19 cellular contexts compared by ENCODE assay signal in the genomic region with DNA sequence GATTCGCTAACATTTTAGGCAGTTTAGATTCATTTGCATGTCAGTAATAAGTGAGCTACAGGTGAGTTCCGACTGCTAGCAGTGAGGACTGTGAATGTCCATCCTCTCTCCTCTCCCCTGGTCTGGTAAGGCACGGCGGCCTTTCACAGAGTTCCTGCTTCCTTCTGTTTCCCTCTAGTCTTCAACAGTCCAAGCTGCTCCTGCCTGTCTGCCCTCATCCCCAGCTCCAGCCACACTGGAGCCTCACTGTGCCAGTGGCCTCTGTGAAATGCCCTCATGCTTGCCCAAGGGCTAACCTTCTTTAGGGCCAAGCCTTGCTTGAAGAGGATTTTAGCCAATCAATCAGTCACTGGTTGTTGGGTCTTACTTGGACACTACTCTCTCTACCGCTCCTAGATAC.
DNase-seq lines count a peak whose midpoint lies in the region; ATAC-seq and TF ChIP-seq lines count a peak whose summit lies in the region.
"Had no signal": no experiment of that assay in that cellular context is flagged by ENCODE, and none has a peak within 500 bp of the region (broad histone marks: within the 10 kb centered on the region; RNA-seq: fewer than 3 reads in every experiment).

No MANE protein-coding gene starts in this region.

- H2BK5ac ChIP-seq in IMR-90 (ENCODE audit: low read depth, low read length, poor library complexity, severe bottlenecking) = no peak overlapping the region

- peak overlapping the region; percentile 39; the same call in 1 of the 2 replicates for H2AK5ac ChIP-seq in IMR-90 (ENCODE audit: low read depth, low read length)

- H3K27ac ChIP-seq in IMR-90 (ENCODE audit: insufficient read depth, low read length) = no peak overlapping the region
- H3K27ac ChIP-seq: adrenal gland, cardiac muscle cell, RWPE1, upper lobe of left lung had no signal

- POLR2A ChIA-PET in IMR-90 (lab: Charles Lee; ENCODE audit: unreplicated experiment) = no interaction called here

- H3K4me3 ChIP-seq in IMR-90 (ENCODE audit: insufficient read depth, low read depth, low read length) = no peak overlapping the region
- H3K4me3 ChIP-seq: A549, adrenal gland, cardiac muscle cell, stomach, upper lobe of left lung had no signal

- H3K4me1 Mint-ChIP-seq in activated CD4-positive, alpha-beta T cell treated with anti-CD3 and anti-CD28 coated beads, Interleukin-2, amount 10 ng/mL, durations not matched to agents 24 days and 14 days = peaks cover 85% of the 10 kb centered on the region
- peaks cover 85% of the 10 kb centered on the region for H3K4me1 Mint-ChIP-seq in activated T-helper 2 cell treated with anti-CD3 and anti-CD28 coated beads, Interferon-gamma antibody, Interleukin-2, Interleukin-4, amounts not matched to agents 10 μg/mL and 5 μg/mL and 100 μg/mL, durations not matched to agents 14 hours and 24 hours and 36 hours (ENCODE audit: low read depth)
- H3K4me1 Mint-ChIP-seq in natural killer cell (peaks cover 66 to 67% of the 10 kb centered on the region in 2 donors), glutamatergic neuron (ENCODE audit: low read depth, unreplicated experiment) (peaks cover 16% of the 10 kb centered on the region)

- H3K27ac Mint-ChIP-seq in activated CD4-positive, alpha-beta T cell treated with anti-CD3 and anti-CD28 coated beads, Interleukin-2, amount 10 ng/mL, durations not matched to agents 24 days and 14 days = peak overlapping the region; percentile 97
- peak overlapping the region; percentile 96 for H3K27ac Mint-ChIP-seq in activated T-helper 2 cell treated with anti-CD3 and anti-CD28 coated beads, Interferon-gamma antibody, Interleukin-2, Interleukin-4, amounts not matched to agents 10 μg/mL and 5 μg/mL and 100 μg/mL, durations not matched to agents 14 hours and 24 hours and 36 hours
- H3K27ac Mint-ChIP-seq in natural killer cell (peak overlapping the region; percentile 88 to 89), glutamatergic neuron (ENCODE audit: unreplicated experiment) (no peak overlapping the region)

- ATAC-seq in IMR-90 (ENCODE audit: low read depth) (no peak), natural killer cell (no peak)
- ATAC-seq: A549, HepG2, right cardiac atrium had no signal

- H3K4me3 Mint-ChIP-seq in activated CD4-positive, alpha-beta T cell treated with anti-CD3 and anti-CD28 coated beads, Interleukin-2, amount 10 ng/mL, durations not matched to agents 24 days and 14 days = peak overlapping the region; percentile 81
- H3K4me3 Mint-ChIP-seq in activated T-helper 2 cell treated with anti-CD3 and anti-CD28 coated beads, Interferon-gamma antibody, Interleukin-2, Interleukin-4, amounts not matched to agents 10 μg/mL and 5 μg/mL and 100 μg/mL, durations not matched to agents 14 hours and 24 hours and 36 hours (ENCODE audit: low read depth) = peak overlapping the region; percentile 22
- H3K4me3 Mint-ChIP-seq in natural killer cell (peak overlapping the region; percentile 1), glutamatergic neuron (ENCODE audit: unreplicated experiment) (no peak overlapping the region)

- DNase-seq in activated CD4-positive, alpha-beta T cell treated with anti-CD3 and anti-CD28 coated beads, Interleukin-2, amount 10 ng/mL, durations not matched to agents 24 days and 14 days = peak; percentile 64
- no peak for DNase-seq in activated CD4-positive, alpha-beta T cell treated with anti-CD3 and anti-CD28 coated beads for 4 hours
- no peak for DNase-seq in IMR-90
- no peak for DNase-seq in activated T-helper 2 cell treated with anti-CD3 and anti-CD28 coated beads, Interferon-gamma antibody, Interleukin-2, Interleukin-4, amounts not matched to agents 10 μg/mL and 5 μg/mL and 100 μg/mL, durations not matched to agents 14 hours and 24 hours and 36 hours (ENCODE audit: low spot score)
- no peak for DNase-seq in natural killer cell
- no peak for DNase-seq in AG08396 (ENCODE audit: low spot score)
- no peak for DNase-seq in DMS153 (lab: John Stamatoyannopoulos, UW)
- no peak for DNase-seq in glutamatergic neuron
- DNase-seq: adrenal gland; effector CD4-positive, alpha-beta T cell; NCI-H1694 treated with DMSO at 0.1 percent for 48 hours; NCI-H345; right cardiac atrium; stomach; upper lobe of left lung had no signal

- H4K8ac ChIP-seq in IMR-90 (ENCODE audit: low read depth in 2 of 2, low read length in 2 of 2) = no peak overlapping the region

- H3K4me2 ChIP-seq in IMR-90 (ENCODE audit: low read depth, low read length) = no peak overlapping the region
- H3K4me2 ChIP-seq: A549 had no signal

- in situ Hi-C loops in IMR-90 (cut with MboI; ENCODE audit: low sequenced_read_pairs) = loop anchor here (10.0 kb wide), 1 partner anchor 141 kb away; a partner anchor contains a TSS

- no peak overlapping the region for H2AFZ ChIP-seq in IMR-90 (replicated peaks; ENCODE audit: low read length, poor library complexity)

- TF ChIP-seq CTCF in IMR-90 (conservative IDR thresholded peaks at IDR 0.05; ENCODE audit: low read depth, low read length) (no peak), natural killer cell (IDR thresholded peaks at IDR 0.05) (no peak), glutamatergic neuron (IDR thresholded peaks at IDR 0.05; ENCODE audit: partially characterized antibody, unreplicated experiment) (no peak)

- intact Hi-C loops in activated CD4-positive, alpha-beta T cell treated with anti-CD3 and anti-CD28 coated beads, Interleukin-2, amount 10 ng/mL, durations not matched to agents 24 days and 14 days (cut with micrococcal nuclease) = loop anchor here (5.0 to 10.0 kb wide), 2 partner anchors 291 to 359 kb away; a partner anchor contains a TSS
- intact Hi-C loops in IMR-90 (cut with micrococcal nuclease) (loop anchor here (5.0 kb wide), 1 partner anchor 194 kb away; no protein-coding TSS in a partner anchor), natural killer cell (cut with micrococcal nuclease) (loop anchor here (5.0 kb wide), 3 partner anchors 74 to 194 kb away; no protein-coding TSS in a partner anchor)
- intact Hi-C loops in activated T-helper 2 cell treated with anti-CD3 and anti-CD28 coated beads, Interferon-gamma antibody, Interleukin-2, Interleukin-4, amounts not matched to agents 10 μg/mL and 5 μg/mL and 100 μg/mL, durations not matched to agents 14 hours and 24 hours and 36 hours (cut with micrococcal nuclease) = loop anchor here (5.0 to 10.0 kb wide), 2 partner anchors 359 to 439 kb away; no protein-coding TSS in a partner anchor

- dilution Hi-C loops in IMR-90 (cut with HindIII; ENCODE audit: low sequenced_read_pairs, unreplicated experiment) = no loop called here

- H4K91ac ChIP-seq in IMR-90 (ENCODE audit: insufficient read depth, low read depth, low read length) = no peak overlapping the region

- no peak overlapping the region for H2BK20ac ChIP-seq in IMR-90 (ENCODE audit: low read depth, low read length)

- H3K36me3 ChIP-seq in IMR-90 (ENCODE audit: control insufficient read depth, insufficient read depth, low read length) = no peaks in the 10 kb centered on the region
- H3K36me3 ChIP-seq: adrenal gland, cardiac muscle cell had no signal

- no peak overlapping the region for H3K9ac ChIP-seq in IMR-90 (ENCODE audit: low read depth, low read length)

- H4K20me1 ChIP-seq in IMR-90 (ENCODE audit: insufficient read depth, low read length) = no peaks in the 10 kb centered on the region

- no peaks in the 10 kb centered on the region for H3K27me3 Mint-ChIP-seq in activated CD4-positive, alpha-beta T cell treated with anti-CD3 and anti-CD28 coated beads, Interleukin-2, amount 10 ng/mL, durations not matched to agents 24 days and 14 days
- H3K27me3 Mint-ChIP-seq in activated T-helper 2 cell treated with anti-CD3 and anti-CD28 coated beads, Interferon-gamma antibody, Interleukin-2, Interleukin-4, amounts not matched to agents 10 μg/mL and 5 μg/mL and 100 μg/mL, durations not matched to agents 14 hours and 24 hours and 36 hours (ENCODE audit: low read depth) = no peaks in the 10 kb centered on the region
- H3K27me3 Mint-ChIP-seq in natural killer cell (ENCODE audit: low read depth in 2 of 2) (no peaks in the 10 kb centered on the region), glutamatergic neuron (ENCODE audit: unreplicated experiment) (peaks cover 2% of the 10 kb centered on the region)

- H3K36me3 Mint-ChIP-seq in activated CD4-positive, alpha-beta T cell treated with anti-CD3 and anti-CD28 coated beads, Interleukin-2, amount 10 ng/mL, durations not matched to agents 24 days and 14 days (ENCODE audit: low read depth) = peaks cover 49% of the 10 kb centered on the region
- peaks cover 76% of the 10 kb centered on the region for H3K36me3 Mint-ChIP-seq in activated T-helper 2 cell treated with anti-CD3 and anti-CD28 coated beads, Interferon-gamma antibody, Interleukin-2, Interleukin-4, amounts not matched to agents 10 μg/mL and 5 μg/mL and 100 μg/mL, durations not matched to agents 14 hours and 24 hours and 36 hours (ENCODE audit: low read depth)
- peaks cover 8% of the 10 kb centered on the region for H3K36me3 Mint-ChIP-seq in natural killer cell
- no peaks in the 10 kb centered on the region for H3K36me3 Mint-ChIP-seq in glutamatergic neuron (ENCODE audit: unreplicated experiment)

- H3K14ac ChIP-seq in IMR-90 (replicated peaks; ENCODE audit: low read depth, low read length) = no peak overlapping the region

- no peaks in the 10 kb centered on the region for H3K79me1 ChIP-seq in IMR-90 (ENCODE audit: low read depth in 1 of 2, low read length in 2 of 2)

- H3K56ac ChIP-seq in IMR-90 (ENCODE audit: extremely low read depth, insufficient read depth, low read length) = no peak overlapping the region

- no peak overlapping the region for H3K23ac ChIP-seq in IMR-90 (ENCODE audit: low read depth, low read length)

- H3K9me1 ChIP-seq in IMR-90 (ENCODE audit: insufficient read depth, low read length) = peaks cover 6% of the 10 kb centered on the region

- peaks cover 6% of the 10 kb centered on the region for H3K4me1 ChIP-seq in IMR-90 (ENCODE audit: control insufficient read depth, insufficient read depth, low read length)

- CTCF ChIA-PET in IMR-90 (lab: Yijun Ruan, JAX) = no interaction called here

- H2BK15ac ChIP-seq in IMR-90 (ENCODE audit: low read depth, low read length) = no peak overlapping the region

- no peak overlapping the region for H2AK9ac ChIP-seq in IMR-90 (replicated peaks; ENCODE audit: low read depth, low read length, poor library complexity)

- H4K5ac ChIP-seq in IMR-90 (ENCODE audit: low read depth, low read length) = no peak overlapping the region

- H3K9me3 ChIP-seq in IMR-90 (ENCODE audit: control insufficient read depth, insufficient read depth, low read length) = no peaks in the 10 kb centered on the region
- H3K9me3 ChIP-seq: A549, adrenal gland, stomach, upper lobe of left lung had no signal

- no peak overlapping the region for H2BK120ac ChIP-seq in IMR-90 (ENCODE audit: low read depth, low read length)

- no peak for TF ChIP-seq POLR2A in IMR-90 (IDR thresholded peaks at IDR 0.05; ENCODE audit: low read depth, low read length)

- no peak overlapping the region for H3K18ac ChIP-seq in IMR-90 (ENCODE audit: low read depth, low read length)

- WGBS in IMR-90 (ENCODE audit: extremely low coverage in 2 of 2, insufficient read length in 1 of 2), 2 experiments = 100% methylated on average over 1 of the region's 5 CpGs; no CpG with 5 or more reads in 1 of the 2 experiments

- no peak overlapping the region for H3K4ac ChIP-seq in IMR-90 (ENCODE audit: low read depth, low read length)

- H3K9me3 Mint-ChIP-seq in activated CD4-positive, alpha-beta T cell treated with anti-CD3 and anti-CD28 coated beads, Interleukin-2, amount 10 ng/mL, durations not matched to agents 24 days and 14 days = peaks cover 3% of the 10 kb centered on the region
- H3K9me3 Mint-ChIP-seq in activated T-helper 2 cell treated with anti-CD3 and anti-CD28 coated beads, Interferon-gamma antibody, Interleukin-2, Interleukin-4, amounts not matched to agents 10 μg/mL and 5 μg/mL and 100 μg/mL, durations not matched to agents 14 hours and 24 hours and 36 hours = no peaks in the 10 kb centered on the region
- peaks cover 0 to 3% of the 10 kb centered on the region in 2 donors for H3K9me3 Mint-ChIP-seq in natural killer cell
- peaks cover 2% of the 10 kb centered on the region for H3K9me3 Mint-ChIP-seq in glutamatergic neuron (ENCODE audit: unreplicated experiment)

- H3K27me3 ChIP-seq in IMR-90 (ENCODE audit: control insufficient read depth, insufficient read depth, low read length) = no peaks in the 10 kb centered on the region
- H3K27me3 ChIP-seq: adrenal gland, cardiac muscle cell, stomach, upper lobe of left lung had no signal

- TF ChIP-seq RAD21 in IMR-90 (IDR thresholded peaks at IDR 0.05; ENCODE audit: low read length) = no peak

- no TSS peak for BruUV-seq in IMR-90 (replicated peaks; lab: Mats Ljungman, UMichigan)
